In the genomic region with DNA sequence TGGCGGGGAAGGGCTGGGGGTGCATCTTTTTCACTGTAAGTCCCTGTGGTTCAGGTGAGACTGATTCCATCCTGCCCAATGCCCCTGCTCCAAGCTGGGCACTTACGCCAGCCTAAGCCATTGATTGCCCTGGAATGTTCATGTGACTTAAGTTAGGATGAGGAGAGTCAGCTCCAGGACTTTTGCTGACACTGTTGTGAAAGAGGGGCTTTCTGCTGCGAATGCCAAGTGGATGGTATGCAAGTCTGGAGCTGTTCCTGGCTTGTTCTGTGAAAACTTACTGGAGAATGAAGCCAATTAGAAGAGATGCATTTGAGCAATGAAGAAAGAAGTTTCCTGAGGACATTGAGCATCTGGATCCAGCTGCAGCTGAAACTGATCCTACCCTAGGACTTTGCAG, we compare ENCODE assay signal across 8 cellular contexts.
DNase-seq lines count a peak whose midpoint lies in the region; ATAC-seq and TF ChIP-seq lines count a peak whose summit lies in the region.
"Had no signal": no experiment of that assay in that cellular context is flagged by ENCODE, and none has a peak within 500 bp of the region (broad histone marks: within the 10 kb centered on the region; RNA-seq: fewer than 3 reads in every experiment).

No MANE protein-coding gene starts in this region.

- H3K36me3 ChIP-seq in KOPT-K1 (ENCODE audit: insufficient read depth, low read length) (no peaks in the 10 kb centered on the region), hepatocyte (replicated peaks; ENCODE audit: insufficient read depth, low read depth) (no peaks in the 10 kb centered on the region), suprapubic skin (no peaks in the 10 kb centered on the region)

- no peak overlapping the region for H2AFZ ChIP-seq in hepatocyte

- TF ChIP-seq EP300 in suprapubic skin (IDR thresholded peaks at IDR 0.05), result no peak

- TF ChIP-seq POLR2A in suprapubic skin (IDR thresholded peaks at IDR 0.05), result no peak

- H3K4me3 ChIP-seq in hepatocyte (no peak overlapping the region), suprapubic skin (no peak overlapping the region)
- H3K4me3 ChIP-seq: psoas muscle had no signal

- peak overlapping the region; percentile 70 for H3K4me2 ChIP-seq in hepatocyte

- peak overlapping the region; percentile 55 for H3K27ac ChIP-seq in KOPT-K1 (ENCODE audit: low read depth, low read length, poor library complexity, severe bottlenecking)
- H3K27ac ChIP-seq in hepatocyte, result peak overlapping the region; percentile 75
- peak overlapping the region; percentile 62 for H3K27ac ChIP-seq in suprapubic skin
- H3K27ac ChIP-seq: psoas muscle had no signal

- H3K27me3 ChIP-seq in hepatocyte, result no peaks in the 10 kb centered on the region
- no peaks in the 10 kb centered on the region for H3K27me3 ChIP-seq in suprapubic skin

- DNase-seq in astrocyte of the hippocampus (ENCODE audit: low read depth, low spot score), result peak; percentile 50
- DNase-seq in hepatocyte (ENCODE audit: low spot score), result peak; percentile 41
- DNase-seq in suprapubic skin (ENCODE audit: low spot score in 2 of 2), result no peak
- no peak for DNase-seq in RPMI8226
- DNase-seq in H4 (ENCODE audit: low spot score), result no peak

- H3K9me2 ChIP-seq in hepatocyte (replicated peaks; ENCODE audit: insufficient read depth), result no peaks in the 10 kb centered on the region

- TF ChIP-seq CTCF in hepatocyte (IDR thresholded peaks at IDR 0.05; ENCODE audit: poor library complexity), result no peak
- no peak for TF ChIP-seq CTCF in suprapubic skin (IDR thresholded peaks at IDR 0.05)

- 55% methylated on average over 3 of the region's 3 CpGs for WGBS in hepatocyte (ENCODE audit: low lambda C conversion rate, missing lambda C conversion rate)
- WGBS in suprapubic skin, result 36% methylated on average over 3 of the region's 3 CpGs

- ATAC-seq in GM21526 (IDR thresholded peaks at IDR 0.05; ENCODE audit: low FRiP score, unreplicated experiment), result no peak

- H4K20me1 ChIP-seq in hepatocyte (ENCODE audit: insufficient read depth, poor library complexity, severe bottlenecking), result no peaks in the 10 kb centered on the region

- no peaks in the 10 kb centered on the region for H3K9me3 ChIP-seq in KOPT-K1 (ENCODE audit: insufficient read depth, low read length, poor library complexity, severe bottlenecking)
- H3K9me3 ChIP-seq in hepatocyte (ENCODE audit: low read depth), result no peaks in the 10 kb centered on the region
- H3K9me3 ChIP-seq in suprapubic skin, result no peaks in the 10 kb centered on the region
- H3K9me3 ChIP-seq: psoas muscle had no signal

- peaks cover 30% of the 10 kb centered on the region for H3K4me1 ChIP-seq in hepatocyte (ENCODE audit: insufficient read depth)
- peaks cover 45% of the 10 kb centered on the region for H3K4me1 ChIP-seq in suprapubic skin

- no peaks in the 10 kb centered on the region for H3K79me2 ChIP-seq in hepatocyte

Comparison
In these comparisons a context has a peak if more than half of its experiments do, and no peak if none do; other contexts are left out.
1. DNase-seq: peak in astrocyte of the hippocampus (single experiment) and hepatocyte (single experiment); none in suprapubic skin (0 of 2), RPMI8226 (single experiment) and H4 (single experiment).
2. Peak in every context shown above with its lines, with median percentiles within 50 percentile points of each other: H3K27ac ChIP-seq.